ENCODE assay signal across 8 cellular contexts in the genomic region with DNA sequence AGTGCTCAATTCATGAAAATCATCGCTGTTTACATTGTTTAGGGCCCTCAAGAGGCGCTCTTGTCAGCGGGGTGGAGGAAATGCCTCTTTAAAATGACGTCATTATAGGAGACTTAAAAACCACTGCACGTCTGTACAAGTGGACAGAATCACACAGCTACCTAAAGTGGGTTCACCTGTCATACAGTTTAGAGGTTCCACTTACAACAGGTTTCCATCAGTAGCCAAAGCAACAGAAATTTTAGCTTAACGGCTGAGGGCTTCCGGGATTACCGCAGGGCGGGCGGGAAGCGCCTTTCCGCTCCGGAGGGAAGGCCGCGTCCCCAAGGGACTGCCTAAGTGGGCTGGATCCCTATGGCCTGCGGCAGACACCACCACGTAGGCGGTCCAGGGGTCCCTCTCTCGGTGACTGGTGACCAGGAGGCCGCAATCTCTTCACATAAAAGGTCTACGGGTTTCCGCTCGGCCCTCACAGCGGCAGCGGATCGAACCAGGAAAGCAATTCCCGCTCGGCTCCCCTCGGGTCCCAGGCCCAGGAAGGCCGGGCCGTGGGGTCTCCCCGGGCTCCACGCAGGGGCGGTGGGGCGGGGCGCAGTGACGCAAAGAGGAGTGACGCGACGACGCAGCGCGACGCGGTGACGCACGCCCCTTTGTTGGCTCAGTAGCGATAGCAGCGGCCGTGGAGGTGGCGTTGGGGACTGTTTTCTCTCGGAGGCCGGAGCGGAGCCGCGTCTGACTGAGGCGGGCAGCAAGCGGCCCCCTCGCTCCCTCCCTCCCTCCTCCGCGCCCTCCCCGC. TPM values are rescaled to one million over a fixed set of nuclear protein-coding genes. Genes with fewer than 3 reads are reported as not detected.
A peak's percentile ranks its signal among the peaks of the same experiment; 100 is the strongest.
DNase-seq lines count a peak whose midpoint lies in the region; ATAC-seq, FAIRE-seq and TF ChIP-seq lines count a peak whose summit lies in the region.

A gene with protein sequence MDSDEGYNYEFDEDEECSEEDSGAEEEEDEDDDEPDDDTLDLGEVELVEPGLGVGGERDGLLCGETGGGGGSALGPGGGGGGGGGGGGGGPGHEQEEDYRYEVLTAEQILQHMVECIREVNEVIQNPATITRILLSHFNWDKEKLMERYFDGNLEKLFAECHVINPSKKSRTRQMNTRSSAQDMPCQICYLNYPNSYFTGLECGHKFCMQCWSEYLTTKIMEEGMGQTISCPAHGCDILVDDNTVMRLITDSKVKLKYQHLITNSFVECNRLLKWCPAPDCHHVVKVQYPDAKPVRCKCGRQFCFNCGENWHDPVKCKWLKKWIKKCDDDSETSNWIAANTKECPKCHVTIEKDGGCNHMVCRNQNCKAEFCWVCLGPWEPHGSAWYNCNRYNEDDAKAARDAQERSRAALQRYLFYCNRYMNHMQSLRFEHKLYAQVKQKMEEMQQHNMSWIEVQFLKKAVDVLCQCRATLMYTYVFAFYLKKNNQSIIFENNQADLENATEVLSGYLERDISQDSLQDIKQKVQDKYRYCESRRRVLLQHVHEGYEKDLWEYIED (plus strand): TSS at position 661 of the 796 bp plus-strand sequence. CDS start 310 bp downstream, outside the sequence.

- TF ChIP-seq POLR2A in HepG2 (IDR thresholded peaks at IDR 0.05; ENCODE audit: insufficient read depth in 1 of 2, low read depth in 2 of 2, low read length in 2 of 2) = peak; percentile 88 to 94

- peak; percentile 88 for ATAC-seq in GM19324 (IDR thresholded peaks at IDR 0.05; ENCODE audit: low FRiP score, unreplicated experiment)
- ATAC-seq in HG03469 (IDR thresholded peaks at IDR 0.05; ENCODE audit: unreplicated experiment) = peak; percentile 54
- ATAC-seq in HepG2 = peak; percentile 90

- H2AFZ ChIP-seq in HepG2 (ENCODE audit: low read length) = peak within 1 kb of the TSS; percentile 47

- TF ChIP-seq CTCF in C4-2B (conservative IDR thresholded peaks at IDR 0.05) (peak; percentile 68), HepG2 (CRISPR knock-in tag; IDR thresholded peaks at IDR 0.05) (peak; percentile 42)

- H3K4me1 ChIP-seq in HepG2 (ENCODE audit: insufficient read depth, low read length) = peaks cover 35% of the 10 kb centered on the region

- H3K9me3 Mint-ChIP-seq in dendritic cell treated with granulocyte-macrophage colony-stimulating factor and Interleukin-4, amounts not matched to agents 40 ng/mL and 50 ng/mL, for 4 days = no peaks in the 10 kb centered on the region

- peaks cover 47% of the 10 kb centered on the region for H3K79me2 ChIP-seq in HepG2 (ENCODE audit: insufficient read depth, low read length)

- POLR2A ChIA-PET in HepG2 (lab: Yijun Ruan, JAX) = interaction anchor here (0.7 to 1.9 kb wide), 8 partner anchors 10 to 247 kb away, joined by 3 to 10 read pairs (median 4); partner anchors contain the start of gene HEXA

- peaks cover 60% of the 10 kb centered on the region for H3K36me3 Mint-ChIP-seq in dendritic cell treated with granulocyte-macrophage colony-stimulating factor and Interleukin-4, amounts not matched to agents 40 ng/mL and 50 ng/mL, for 4 days (ENCODE audit: low read depth)

- peak within 1 kb of the TSS; percentile 99 for H3K9ac ChIP-seq in HepG2 (ENCODE audit: insufficient read depth, low read depth, low read length)

- FAIRE-seq in HepG2 (lab: Jason Lieb, UNC) = peak; percentile 8

- no peaks in the 10 kb centered on the region; a peak in 1 of 5 replicates for H3K27me3 ChIP-seq in HepG2 (ENCODE audit: control insufficient read depth in 1 of 2, insufficient read depth in 2 of 2, low read length in 2 of 2)

- H3K4me1 Mint-ChIP-seq in dendritic cell treated with granulocyte-macrophage colony-stimulating factor and Interleukin-4, amounts not matched to agents 40 ng/mL and 50 ng/mL, for 4 days (ENCODE audit: low read depth) = peaks cover 40% of the 10 kb centered on the region

- peak within 1 kb of the TSS; percentile 95 for H3K27ac ChIP-seq in C4-2B
- peak within 1 kb of the TSS; percentile 99 for H3K27ac ChIP-seq in HepG2 (ENCODE audit: extremely low read length, insufficient read depth, low read length)

- H4K20me1 ChIP-seq in HepG2 (ENCODE audit: insufficient read depth, low read length) = peaks cover 34% of the 10 kb centered on the region

- H3K4me3 ChIP-seq in HepG2 (replicated peaks in 1 of 3; ENCODE audit: insufficient read depth in 1 of 3, low read depth in 2 of 3, low read length in 3 of 3) = peak within 1 kb of the TSS; percentile 84 to 91 (median 90)

- H3K4me2 ChIP-seq in HepG2 (ENCODE audit: low read depth, low read length) = peak within 1 kb of the TSS; percentile 95

- intact Hi-C loops in dendritic cell treated with granulocyte-macrophage colony-stimulating factor and Interleukin-4, amounts not matched to agents 40 ng/mL and 50 ng/mL, for 4 days (cut with micrococcal nuclease) = loop anchor here (2.0 to 10.0 kb wide), 3 partner anchors 91 to 239 kb away; partner anchors contain the start of gene PKM
- intact Hi-C loops in HepG2 (cut with micrococcal nuclease; ENCODE audit: unreplicated experiment) = loop anchor here (1.0 kb wide), 1 partner anchor 98 kb away; the partner anchor contains the start of gene HEXA

- H3K9me3 ChIP-seq in HepG2 (ENCODE audit: low read length) = no peaks in the 10 kb centered on the region

- no peaks in the 10 kb centered on the region; a peak in 3 of 5 replicates for H3K36me3 ChIP-seq in HepG2 (replicated peaks in 1 of 2; ENCODE audit: control insufficient read depth in 1 of 2, insufficient read depth in 2 of 2, low read length in 2 of 2)

- peak within 1 kb of the TSS; percentile 96 for H3K4me3 Mint-ChIP-seq in dendritic cell treated with granulocyte-macrophage colony-stimulating factor and Interleukin-4, amounts not matched to agents 40 ng/mL and 50 ng/mL, for 4 days

- in situ Hi-C loops in HepG2 (cut with HindIII; ENCODE audit: extremely low pct_ligation_motif_present, low pct_unique_long_range_greater_than_20kb) = no loop called here

- under 1% methylated on average over 27 of the region's 62 CpGs for WGBS in HepG2 (ENCODE audit: low lambda C conversion rate)

- CTCF ChIA-PET in HepG2 (lab: Yijun Ruan, JAX; ENCODE audit: low intra/inter-chr PET ratio, low total read pairs) = interaction anchor here (1.7 kb wide), 1 partner anchor 132 kb away, joined by 4 read pairs; no protein-coding TSS in a partner anchor

- DNase-seq in NCI-H526 treated with DMSO at 0.1 percent for 48 hours (lab: John Stamatoyannopoulos, UW) (peak; percentile 91), HepG2 (ENCODE audit: low spot score) (peak; percentile 87)
- peak; percentile 93 for DNase-seq in activated CD4-positive, alpha-beta T cell treated with anti-CD3 and anti-CD28 coated beads, Interleukin-2, amount 50 U/mL, for 24 hours (ENCODE audit: low read depth in 1 of 2, low spot score in 1 of 2)
- DNase-seq in stimulated activated CD4-positive, alpha-beta T cell treated with anti-CD3 and anti-CD28 coated beads, Interleukin-4, amount 100 ng/mL, for 1 hour = peak; percentile 97

- TF ChIP-seq EP300 in HepG2 (IDR thresholded peaks at IDR 0.05; ENCODE audit: low read depth in 2 of 2, low read length in 2 of 2) = peak in 1 of 2 experiments; percentile 31; a peak in 2 of 4 replicates
- TF ChIP-seq EP300 in HepG2 (CRISPR knock-in tag; IDR thresholded peaks at IDR 0.05; ENCODE audit: borderline replicate concordance) = 0 out of 2 replicates have a peak, but pooled peaks have one; percentile 15

- H3K27me3 Mint-ChIP-seq in dendritic cell treated with granulocyte-macrophage colony-stimulating factor and Interleukin-4, amounts not matched to agents 40 ng/mL and 50 ng/mL, for 4 days = no peaks in the 10 kb centered on the region

- peak within 1 kb of the TSS; percentile 99 for H3K27ac Mint-ChIP-seq in dendritic cell treated with granulocyte-macrophage colony-stimulating factor and Interleukin-4, amounts not matched to agents 40 ng/mL and 50 ng/mL, for 4 days

- TSS peak; percentile 89 for BruUV-seq in HepG2 (replicated peaks; lab: Mats Ljungman, UMichigan)

- 0 out of 2 replicates have a peak, but pooled peaks have one; percentile 10 for TF ChIP-seq RAD21 in HepG2 (CRISPR knock-in tag; IDR thresholded peaks at IDR 0.05)

TF ChIP-seq in HepG2, 621 proteins besides CTCF, POLR2A, EP300 and RAD21 (continues in another document):
- no peak for TF ChIP-seq ZNF510 (CRISPR knock-in tag; IDR thresholded peaks at IDR 0.05; ENCODE audit: low read depth)

RNA-seq across cellular contexts. Expression of the gene that starts here (rescaled TPM):
- total RNA-seq in HepG2 (2016; rRNA removed; fragmentation: Illumina TruSeq; extraction: Trizol) = 59.8 and 86.6 TPM in 2 replicates
- total RNA-seq in HepG2 (2016; cell fraction: cytosol; rRNA removed; fragmentation: Illumina TruSeq; extraction: Trizol; ENCODE audit: low read depth) = 14.0 and 16.1 TPM in 2 replicates
- 61.7 and 80.6 TPM in 2 replicates for total RNA-seq in HepG2 (2016; cell fraction: insoluble cytoplasmic fraction; rRNA removed; fragmentation: Illumina TruSeq; extraction: Trizol)
- 28.0 and 28.9 TPM in 2 replicates for total RNA-seq in HepG2 (2016; cell fraction: membrane; rRNA removed; fragmentation: Illumina TruSeq; extraction: Trizol)
- total RNA-seq in HepG2 (2016; cell fraction: nucleus; rRNA removed; fragmentation: Illumina TruSeq; extraction: Trizol) = 56.2 and 63.4 TPM in 2 replicates
- 38.8 TPM in 2 replicates for polyA plus RNA-seq in HepG2 (2011; rRNA removed)
- 12.6 and 18.8 TPM in 2 replicates for polyA plus RNA-seq in HepG2 (2011; cell fraction: cytosol; rRNA removed)
- polyA plus RNA-seq in HepG2 (2011; cell fraction: nucleus; rRNA removed) = 31.9 and 33.5 TPM in 2 replicates
- polyA plus RNA-seq in HepG2 (2012) = 43.8 and 62.8 TPM in 2 replicates
- polyA plus RNA-seq in HepG2 (2016; cell fraction: cytosol; fragmentation: Illumina TruSeq; extraction: Trizol; ENCODE audit: low read depth) = 3.8 TPM in 2 replicates
- polyA plus RNA-seq in HepG2 (2016; cell fraction: insoluble cytoplasmic fraction; fragmentation: Illumina TruSeq; extraction: Trizol; ENCODE audit: low read depth) = 62.5 and 68.7 TPM in 2 replicates
- polyA plus RNA-seq in HepG2 (2016; cell fraction: membrane; fragmentation: Illumina TruSeq; extraction: Trizol; ENCODE audit: low read depth) = 11.2 and 12.2 TPM in 2 replicates
- polyA plus RNA-seq in HepG2 (2016; cell fraction: nucleus; fragmentation: Illumina TruSeq; extraction: Trizol; ENCODE audit: insufficient read depth, low read depth) = 72.1 and 79.2 TPM in 2 replicates
- 85.1 and 129 TPM in 2 replicates for polyA minus RNA-seq in HepG2 (2011; rRNA and poly(A)+ RNA removed; ENCODE audit: low replicate concordance)
- polyA minus RNA-seq in HepG2 (2011; cell fraction: cytosol; rRNA and poly(A)+ RNA removed) = 56.6 and 72.9 TPM in 2 replicates
- polyA minus RNA-seq in HepG2 (2011; cell fraction: nucleus; rRNA and poly(A)+ RNA removed) = 81.6 and 98.1 TPM in 2 replicates

Comparison
In these comparisons a context has a peak if more than half of its experiments do, and no peak if none do; other contexts are left out.
1. Peak in every context shown above with its lines: DNase-seq, ATAC-seq, H3K4me3 ChIP-seq and H3K27ac ChIP-seq.